Comparison of ENCODE assay signal across 21 cellular contexts in genomic region chr4:87807402-87807801, GRCh38.
DNase-seq lines count a peak whose midpoint lies in the region; ATAC-seq and TF ChIP-seq lines count a peak whose summit lies in the region.
"Had no signal": no experiment of that assay in that cellular context is flagged by ENCODE, and none has a peak within 500 bp of the region (broad histone marks: within the 10 kb centered on the region; RNA-seq: fewer than 3 reads in every experiment).

No MANE protein-coding gene starts in this region.

- no peak overlapping the region for H3K4me3 ChIP-seq in retinal pigment epithelial cell (ENCODE audit: low read length)
- H3K4me3 ChIP-seq: BLaER1, coronary artery, pancreas had no signal

- DNase-seq in GM03348 (ENCODE audit: low spot score) (peak; percentile 22), NOMO-1 (lab: John Stamatoyannopoulos, UW; ENCODE audit: unreplicated experiment in 2 of 2) (peak; percentile 29 to 48), fibroblast of gingiva (ENCODE audit: low read depth) (peak; percentile 6), retinal pigment epithelial cell (ENCODE audit: low read depth) (peak; percentile 37), DMS 273 (lab: John Stamatoyannopoulos, UW; ENCODE audit: unreplicated experiment) (no peak), HuH-7.5 (ENCODE audit: low spot score) (no peak)
- DNase-seq: activated CD4-positive, alpha-beta memory T cell treated with anti-CD3 and anti-CD28 coated beads, Interleukin-2, amount 10 ng/mL, durations not matched to agents 7 days and 5 days; activated naive CD4-positive, alpha-beta T cell treated with anti-CD3 and anti-CD28 coated beads, Interleukin-2, amount 10 ng/mL, durations not matched to agents 7 days and 5 days; activated T-cell treated with anti-CD3 and anti-CD28 coated beads, Interleukin-2, amount 50 U/mL, for 1 hour; GF-D8; Karpas-422; NCI-H1436; NCI-H2171 treated with DMSO at 0.1 percent for 48 hours; pancreas; small intestine; stimulated activated CD4-positive, alpha-beta T cell treated with anti-CD3 and anti-CD28 coated beads, Interleukin-4, amount 100 ng/mL, for 1 hour; T-helper 1 cell had no signal

- ATAC-seq in GM18868 (IDR thresholded peaks at IDR 0.05; ENCODE audit: unreplicated experiment) = no peak
- ATAC-seq: WTC11 had no signal

- no peak for TF ChIP-seq CTCF in retinal pigment epithelial cell (conservative IDR thresholded peaks at IDR 0.05; ENCODE audit: low read depth, low read length)

Comparison
In these comparisons a context has a peak if more than half of its experiments do, and no peak if none do; other contexts are left out.
1. DNase-seq: peak in GM03348 (single experiment), NOMO-1 (2 of 2), fibroblast of gingiva (single experiment) and retinal pigment epithelial cell (single experiment); none in DMS 273 (single experiment) and HuH-7.5 (single experiment).